ENCODE assay signal across 25 cellular contexts in genomic region chr11:45436966-45437365, GRCh38.
"Had no signal": no experiment of that assay in that cellular context is flagged by ENCODE, and none has a peak within 500 bp of the region (broad histone marks: within the 10 kb centered on the region; RNA-seq: fewer than 3 reads in every experiment).

No MANE protein-coding gene starts in this region.

- H3K27me3 ChIP-seq: pancreas, right atrium auricular region, right lobe of liver, testis, transverse colon, upper lobe of right lung, uterus had no signal

- DNase-seq: naive thymus-derived CD8-positive, alpha-beta T cell; nephron progenitor cell; nucleus accumbens; pancreas; retina; right lobe of liver; sigmoid colon; small intestine; stimulated activated CD4-positive, alpha-beta T cell treated with anti-CD3 and anti-CD28 coated beads, Interleukin-15, amount 100 ng/mL, for 24 hours; stimulated activated CD4-positive, alpha-beta T cell treated with anti-CD3 and anti-CD28 coated beads, Interleukin-2, amount 100 ng/mL, for 24 hours; stimulated activated CD4-positive, alpha-beta T cell treated with anti-CD3 and anti-CD28 coated beads, Interleukin-2, amount 100 ng/mL, for 48 hours; stimulated activated CD4-positive, alpha-beta T cell treated with anti-CD3 and anti-CD28 coated beads, Interleukin-4, amount 100 ng/mL, for 24 hours; stimulated activated naive B cell treated with anti-CD40 and anti-IgM and Interleukin-4, amounts not matched to agents 10 μg/mL and 1 μg/mL and 100 μg/mL, for 72 hours; stimulated activated naive CD4-positive, alpha-beta T cell treated with Interleukin-2 at 50 U/mL for 16 hours; stomach; testis; tibial artery; transverse colon; upper lobe of right lung; uterus had no signal

- H3K9me3 ChIP-seq: neutrophil, pancreas, prostate gland, right lobe of liver, testis, transverse colon, upper lobe of right lung, uterus had no signal

- H3K27ac ChIP-seq: neutrophil, pancreas, prostate gland, right atrium auricular region, right lobe of liver, sigmoid colon, stomach, testis, tibial artery, transverse colon, upper lobe of right lung, uterus had no signal

- H3K36me3 ChIP-seq: neutrophil, pancreas, prostate gland, right atrium auricular region, right lobe of liver, sigmoid colon, stomach, tibial artery, transverse colon, upper lobe of right lung, uterus had no signal

- FAIRE-seq: pancreas, small intestine had no signal

- ATAC-seq: naive thymus-derived CD8-positive, alpha-beta T cell; natural killer cell treated with Interleukin-12 subunit alpha and Interleukin-12 subunit beta and Interleukin-15 and Interleukin-18, amount 100 ng/mL, for 72 hours; pancreas; right lobe of liver; stimulated activated effector memory CD8-positive, alpha-beta T cell treated with anti-CD3 and anti-CD28 coated beads, Interleukin-12 subunit alpha, Interleukin-12 subunit beta, amount 100 ng/mL, for 72 hours; stimulated activated naive B cell treated with anti-CD40 and anti-IgM and Interleukin-4, amounts not matched to agents 10 μg/mL and 1 μg/mL and 100 μg/mL, for 72 hours; upper lobe of right lung had no signal

- H3K4me1 ChIP-seq: pancreas, prostate gland, right atrium auricular region, right lobe of liver, sigmoid colon, stomach, testis, tibial artery, transverse colon, upper lobe of right lung, uterus had no signal

- H3K4me3 ChIP-seq: pancreas, prostate gland, right atrium auricular region, right lobe of liver, sigmoid colon, stomach, testis, tibial artery, transverse colon, upper lobe of right lung, uterus had no signal
